13 cellular contexts compared by ENCODE assay signal in genomic region chr11:103364687-103365086, GRCh38.
DNase-seq lines count a peak whose midpoint lies in the region; ATAC-seq, FAIRE-seq and TF ChIP-seq lines count a peak whose summit lies in the region.
"Had no signal": no experiment of that assay in that cellular context is flagged by ENCODE, and none has a peak within 500 bp of the region (broad histone marks: within the 10 kb centered on the region; RNA-seq: fewer than 3 reads in every experiment).

No MANE protein-coding gene starts in this region.

- H3K4me1 ChIP-seq in H1 (replicated peaks in 1 of 4; ENCODE audit: control insufficient read depth in 3 of 4, insufficient read depth in 4 of 4, low read length in 3 of 4) (no peaks in the 10 kb centered on the region), keratinocyte (ENCODE audit: control insufficient read depth, extremely low read depth, insufficient read depth, low read length) (no peaks in the 10 kb centered on the region)

- H3K27ac ChIP-seq in H1 (ENCODE audit: low read depth, low read length) (no peak overlapping the region), keratinocyte (ENCODE audit: control insufficient read depth, insufficient read depth, low read length) (no peak overlapping the region)

- H3K9me3 ChIP-seq in H1 (ENCODE audit: insufficient read depth in 2 of 2, low read depth in 1 of 2, low read length in 1 of 2) (no peaks in the 10 kb centered on the region), keratinocyte (ENCODE audit: control insufficient read depth, low read depth, low read length) (no peaks in the 10 kb centered on the region)

- 89% methylated on average over 1 of the region's 1 CpG; no CpG with 5 or more reads in 1 of the 2 experiments for WGBS in H1 (ENCODE audit: extremely low coverage in 1 of 2, insufficient coverage in 1 of 2, insufficient read length in 1 of 2, insufficient replicate concordance in 2 of 2, low coverage in 1 of 2, low lambda C conversion rate in 2 of 2, missing lambda C conversion rate in 1 of 2), 2 experiments

- DNase-seq in AG20443 (ENCODE audit: low spot score) = peak; percentile 11
- DNase-seq in LHCN-M2 (ENCODE audit: low read depth) = peak; percentile 36
- DNase-seq in H1 (ENCODE audit: low read depth in 1 of 2, low spot score in 2 of 2) = no peak
- no peak for DNase-seq in keratinocyte (ENCODE audit: low read depth, low spot score)
- no peak for DNase-seq in islet precursor cell
- no peak for DNase-seq in NCI-H2029 treated with DMSO at 0.1 percent for 48 hours (lab: John Stamatoyannopoulos, UW)
- DNase-seq: CD8-positive, alpha-beta T cell; EL; HCEC 1CT; NCI-H345; NCI-H748 treated with DMSO at 0.1 percent for 48 hours; Right ventricle myocardium superior had no signal

- H2BK120ac ChIP-seq in H1 (replicated peaks; ENCODE audit: low read depth, low read length) = no peak overlapping the region

- no peak overlapping the region; the same call in 1 of the 2 replicates for H4K8ac ChIP-seq in H1 (ENCODE audit: extremely low read depth, insufficient read depth, low read length)

- H2BK12ac ChIP-seq in H1 (ENCODE audit: low read depth, low read length) = no peak overlapping the region

- no peak overlapping the region for H3K4me3 ChIP-seq in H1 (ENCODE audit: extremely low read depth in 1 of 4, insufficient read depth in 2 of 4, low read depth in 3 of 4, low read length in 4 of 4)
- no peak overlapping the region for H3K4me3 ChIP-seq in keratinocyte (ENCODE audit: control insufficient read depth in 2 of 3, extremely low read depth in 1 of 3, insufficient read depth in 2 of 3, low read depth in 1 of 3, low read length in 3 of 3)

- H2AK5ac ChIP-seq in H1 (ENCODE audit: low read depth, low read length) = no peak overlapping the region

- TF ChIP-seq CTCF in H1 (IDR thresholded peaks at IDR 0.05; ENCODE audit: control extremely low read depth in 1 of 3, insufficient read depth in 1 of 3, low read depth in 1 of 3, low read length in 3 of 3) = no peak
- TF ChIP-seq CTCF in keratinocyte (optimal IDR thresholded peaks at IDR 0.05 in 1 of 3, IDR thresholded peaks at IDR 0.05 in 1 of 3, conservative IDR thresholded peaks at IDR 0.05 in 1 of 3; ENCODE audit: extremely low read depth in 1 of 3, insufficient read depth in 2 of 3, low read length in 3 of 3) = no peak

- no peak overlapping the region for H2BK5ac ChIP-seq in H1 (ENCODE audit: low read depth, low read length)

- dilution Hi-C loops in keratinocyte (cut with MboI; ENCODE audit: extremely low pct_ligation_motif_present, low sequenced_read_pairs) = no loop called here

- H3K23ac ChIP-seq in H1 (ENCODE audit: insufficient read length) = no peak overlapping the region

- TF ChIP-seq EP300 in H1 (IDR thresholded peaks at IDR 0.05; ENCODE audit: borderline replicate concordance in 1 of 2, low read depth in 2 of 2, low read length in 2 of 2) = no peak

- no peak for TF ChIP-seq RAD21 in H1 (IDR thresholded peaks at IDR 0.05 in 1 of 2, conservative IDR thresholded peaks at IDR 0.05 in 1 of 2; ENCODE audit: low read depth in 2 of 2, low read length in 2 of 2)

- H3K18ac ChIP-seq in H1 (ENCODE audit: extremely low read depth, low read length) = no peak overlapping the region

- no peaks in the 10 kb centered on the region for H3K79me1 ChIP-seq in H1 (ENCODE audit: low read depth, low read length)

- H3K36me3 ChIP-seq in H1 (ENCODE audit: control insufficient read depth in 2 of 4, insufficient read depth in 4 of 4, low read length in 3 of 4) (no peaks in the 10 kb centered on the region), keratinocyte (ENCODE audit: control insufficient read depth in 2 of 2, extremely low read depth in 1 of 2, insufficient read depth in 2 of 2, low read length in 2 of 2) (peaks cover 3 to 4% of the 10 kb centered on the region in 2 experiments)

- H4K5ac ChIP-seq in H1 (ENCODE audit: insufficient read length, low read depth, low read length) = no peak overlapping the region

- peak overlapping the region; percentile 78 for H3K4ac ChIP-seq in H1 (replicated peaks; ENCODE audit: insufficient read length, low read depth, low read length)

- H3K9ac ChIP-seq in H1 (replicated peaks in 1 of 4; ENCODE audit: extremely low read depth in 1 of 4, low read depth in 3 of 4, low read length in 3 of 4) (no peak overlapping the region), keratinocyte (ENCODE audit: control insufficient read depth, extremely low read depth, insufficient read depth, low read length) (no peak overlapping the region)

- no peaks in the 10 kb centered on the region for H3K23me2 ChIP-seq in H1 (ENCODE audit: low read depth, low read length)

- no peak for TF ChIP-seq POLR2A in H1 (IDR thresholded peaks at IDR 0.05; ENCODE audit: control extremely low read depth in 1 of 2, low read depth in 2 of 2, low read length in 2 of 2)

- H3K9me1 ChIP-seq in keratinocyte (ENCODE audit: control insufficient read depth, extremely low read depth, insufficient read depth, low read length) = no peaks in the 10 kb centered on the region

- ATAC-seq in HG02571 (IDR thresholded peaks at IDR 0.05; ENCODE audit: unreplicated experiment) = no peak
- ATAC-seq: CD8-positive, alpha-beta T cell had no signal

- no peak for FAIRE-seq in H1 (lab: Jason Lieb, UNC)
- peak; percentile 13 for FAIRE-seq in keratinocyte (lab: Jason Lieb, UNC)

- H3K4me2 ChIP-seq in H1 (ENCODE audit: insufficient read depth in 1 of 2, low read depth in 2 of 2, low read length in 2 of 2) = no peak overlapping the region
- H3K4me2 ChIP-seq in keratinocyte (ENCODE audit: control insufficient read depth, extremely low read depth, insufficient read depth, low read depth, low read length) = no peak overlapping the region

- H2BK15ac ChIP-seq in H1 (ENCODE audit: low read length) = no peak overlapping the region

- H4K20me1 ChIP-seq in H1 (replicated peaks in 1 of 2; ENCODE audit: control insufficient read depth in 1 of 2, insufficient read depth in 2 of 2, low read length in 2 of 2) (no peaks in the 10 kb centered on the region), keratinocyte (ENCODE audit: control insufficient read depth, extremely low read depth, insufficient read depth, low read length) (no peaks in the 10 kb centered on the region)

- no peak overlapping the region for H3K14ac ChIP-seq in H1 (ENCODE audit: insufficient read length)

- H2AFZ ChIP-seq in H1 (ENCODE audit: low read length) (no peak overlapping the region), keratinocyte (ENCODE audit: control insufficient read depth, low read length) (no peak overlapping the region)

- H2BK20ac ChIP-seq in H1 (ENCODE audit: low read length) = no peak overlapping the region

- CTCF ChIA-PET in H1 (lab: Charles Lee; ENCODE audit: partially characterized antibody) = interaction anchor here (0.7 kb wide), 1 partner anchor 48 kb away, joined by 4 read pairs; no protein-coding TSS in a partner anchor

- POLR2A ChIA-PET in H1 (lab: Charles Lee; ENCODE audit: partially characterized antibody) = no interaction called here

- no peak overlapping the region for H4K91ac ChIP-seq in H1 (replicated peaks; ENCODE audit: insufficient read length, low read length)

- H3K56ac ChIP-seq in H1 (replicated peaks; ENCODE audit: insufficient read length, low read depth, low read length) = no peak overlapping the region

- H3K27me3 ChIP-seq in H1 (replicated peaks in 1 of 4; ENCODE audit: control insufficient read depth in 3 of 4, extremely low read depth in 1 of 4, insufficient read depth in 3 of 4, low read length in 3 of 4) = no peaks in the 10 kb centered on the region
- H3K27me3 ChIP-seq in keratinocyte (ENCODE audit: control insufficient read depth, extremely low read depth, insufficient read depth, low read length) = no peaks in the 10 kb centered on the region

- H3K79me2 ChIP-seq in H1 (ENCODE audit: control insufficient read depth in 1 of 2, insufficient read depth in 2 of 2, low read length in 2 of 2) (no peaks in the 10 kb centered on the region), keratinocyte (ENCODE audit: control insufficient read depth, insufficient read depth, low read length) (no peaks in the 10 kb centered on the region)

TF ChIP-seq in H1, 55 proteins besides CTCF, POLR2A, EP300 and RAD21:
- TF ChIP-seq KDM5A (IDR thresholded peaks at IDR 0.05; ENCODE audit: low read length) (no peak), HDAC2 (IDR thresholded peaks at IDR 0.05; ENCODE audit: borderline replicate concordance in 1 of 2, low read depth in 2 of 2, low read length in 2 of 2) (no peak), NANOG (IDR thresholded peaks at IDR 0.05; ENCODE audit: insufficient read depth, low read depth, low read length, poor library complexity, severe bottlenecking) (no peak)
TF ChIP-seq in H1: peak in this region for 0.

Comparison
In these comparisons a context has a peak if more than half of its experiments do, and no peak if none do; other contexts are left out.
1. DNase-seq: peak in AG20443 (single experiment) and LHCN-M2 (single experiment); none in H1 (0 of 2), keratinocyte (single experiment), islet precursor cell (single experiment) and NCI-H2029 treated with DMSO at 0.1 percent for 48 hours (single experiment).